In genomic region chr18:23452347-23452727, GRCh38 we compare ENCODE assay signal across 8 cellular contexts. TPM values are rescaled to one million over a fixed set of nuclear protein-coding genes. Genes with fewer than 3 reads are reported as not detected.
A peak's percentile ranks its signal among the peaks of the same experiment; 100 is the strongest.
DNase-seq lines count a peak whose midpoint lies in the region; ATAC-seq and TF ChIP-seq lines count a peak whose summit lies in the region.

No MANE protein-coding gene starts in this region.

- TF ChIP-seq POLR2A in right lobe of liver (IDR thresholded peaks at IDR 0.05) (no peak), thyroid gland (IDR thresholded peaks at IDR 0.05) (no peak)

- H3K27me3 Mint-ChIP-seq in activated T-cell treated with anti-CD3 and anti-CD28 coated beads, Interleukin-2, amount 50 U/mL, for 24 hours, result no peaks in the 10 kb centered on the region

- WGBS in right lobe of liver (ENCODE audit: insufficient coverage, low coverage, low lambda C conversion rate, missing lambda C conversion rate), result 52% methylated on average over 3 of the region's 3 CpGs
- WGBS in thyroid gland, 2 donors, result 73 to 78% methylated on average over 3 of the region's 3 CpGs

- H3K4me1 ChIP-seq in right lobe of liver (peaks cover 0 to 24% (median 2%) of the 10 kb centered on the region in 4 donors), thyroid gland (peaks cover 22 to 23% of the 10 kb centered on the region in 2 donors)

- H3K4me1 Mint-ChIP-seq in activated T-cell treated with anti-CD3 and anti-CD28 coated beads, Interleukin-2, amount 50 U/mL, for 24 hours (ENCODE audit: low read depth), result peaks cover 49% of the 10 kb centered on the region

- ATAC-seq in right lobe of liver, result no peak
- ATAC-seq in GM19463 (IDR thresholded peaks at IDR 0.05; ENCODE audit: unreplicated experiment), result no peak

- H3K4me3 ChIP-seq in right lobe of liver, result peak overlapping the region in 2 of 3 donors; percentile 93 to 96
- H3K4me3 ChIP-seq in thyroid gland (replicated peaks in 1 of 3), result peak overlapping the region in 1 of 3 donors; percentile 90

- H3K9me3 ChIP-seq in right lobe of liver, result no peaks in the 10 kb centered on the region
- H3K9me3 ChIP-seq in thyroid gland, result no peaks in the 10 kb centered on the region

- intact Hi-C loops in right lobe of liver (cut with DNase I) (no loop called here), thyroid gland (cut with DNase I) (loop anchor here (10.0 kb wide), 1 partner anchor 52 kb away; the partner anchor contains the start of gene RMC1)

- H3K27me3 ChIP-seq in right lobe of liver (no peaks in the 10 kb centered on the region), thyroid gland (no peaks in the 10 kb centered on the region)

- no peak for TF ChIP-seq CTCF in right lobe of liver (IDR thresholded peaks at IDR 0.05)
- no peak for TF ChIP-seq CTCF in thyroid gland (IDR thresholded peaks at IDR 0.05)

- no peaks in the 10 kb centered on the region for H3K36me3 ChIP-seq in right lobe of liver
- H3K36me3 ChIP-seq in thyroid gland, result no peaks in the 10 kb centered on the region

- H3K27ac ChIP-seq in angular gyrus (ENCODE audit: low read depth, low read length) (peak overlapping the region; percentile 92), right lobe of liver (peak overlapping the region; percentile 87 to 91 (median 89)), thyroid gland (peak overlapping the region; percentile 83 to 90 (median 89))

- no peak for DNase-seq in activated T-cell treated with anti-CD3 and anti-CD28 coated beads, Interleukin-2, amount 50 U/mL, for 24 hours
- no peak for DNase-seq in activated T-cell treated with anti-CD3 and anti-CD28 coated beads, Interleukin-2, amount 50 U/mL, for 1 hour
- DNase-seq in right lobe of liver (no peak), thyroid gland (no peak), NCI-H345 (lab: John Stamatoyannopoulos, UW) (no peak)
- no peak for DNase-seq in effector CD8-positive, alpha-beta T cell (lab: John Stamatoyannopoulos, UW)

- no peaks in the 10 kb centered on the region for H3K9me3 Mint-ChIP-seq in activated T-cell treated with anti-CD3 and anti-CD28 coated beads, Interleukin-2, amount 50 U/mL, for 24 hours

- peak overlapping the region; percentile 100 for H3K4me3 Mint-ChIP-seq in activated T-cell treated with anti-CD3 and anti-CD28 coated beads, Interleukin-2, amount 50 U/mL, for 24 hours

- H3K27ac Mint-ChIP-seq in activated T-cell treated with anti-CD3 and anti-CD28 coated beads, Interleukin-2, amount 50 U/mL, for 24 hours, result peak overlapping the region; percentile 93

- peaks cover 35% of the 10 kb centered on the region for H3K36me3 Mint-ChIP-seq in activated T-cell treated with anti-CD3 and anti-CD28 coated beads, Interleukin-2, amount 50 U/mL, for 24 hours (ENCODE audit: low read depth)

RNA-seq across cellular contexts. Expression of gene RIOK3, which starts 0.8 kb away (rescaled TPM):
- total RNA-seq in right lobe of liver (10 to 100 TPM; 41.3 to 59.5 (median 50.4) TPM), thyroid gland (10 to 100 TPM; 51.2 to 85.7 (median 63.6) TPM)

RNA-seq across cellular contexts. Expression of gene RMC1, which starts 51.0 kb away (rescaled TPM):
- total RNA-seq in right lobe of liver (10 to 100 TPM; 16.8 to 24.5 (median 21.9) TPM), thyroid gland (10 to 100 TPM; 18.1 to 25.1 (median 21.7) TPM)
